In genomic region chr5:55903121-55903701, GRCh38 we compare ENCODE assay signal across 8 cellular contexts. TPM values are rescaled to one million over a fixed set of nuclear protein-coding genes. Genes with fewer than 3 reads are reported as not detected.
DNase-seq lines count a peak whose midpoint lies in the region; ATAC-seq and TF ChIP-seq lines count a peak whose summit lies in the region.

No MANE protein-coding gene starts in this region.

- peaks cover 62% of the 10 kb centered on the region for H3K4me1 Mint-ChIP-seq in stimulated activated naive CD8-positive, alpha-beta T cell treated with anti-CD3 and anti-CD28 coated beads, Interleukin-15, amount 100 ng/mL, for 72 hours

- ATAC-seq in heart left ventricle (peak in 3 of 4 donors; percentile 20 to 56 (median 37)), HG03460 (IDR thresholded peaks at IDR 0.05; ENCODE audit: unreplicated experiment) (peak; percentile 90)
- ATAC-seq in stimulated activated naive CD8-positive, alpha-beta T cell treated with anti-CD3 and anti-CD28 coated beads, Interleukin-15, amount 100 ng/mL, for 72 hours = peak; percentile 99

- DNase-seq in heart left ventricle (no peak), right atrium auricular region (ENCODE audit: low spot score) (no peak), fibroblast of the aortic adventitia (ENCODE audit: low read depth) (peak; percentile 23), HAP-1 (ENCODE audit: low spot score in 2 of 2) (no peak), A673 (ENCODE audit: low spot score) (no peak)
- DNase-seq in activated CD4-positive, alpha-beta T cell treated with anti-CD3 and anti-CD28 coated beads, Interleukin-2, amount 50 U/mL, for 48 hours = peak; percentile 74 to 82
- peak; percentile 76 to 85 for DNase-seq in stimulated activated naive CD8-positive, alpha-beta T cell treated with anti-CD3 and anti-CD28 coated beads, Interleukin-15, amount 100 ng/mL, for 72 hours

- H3K36me3 ChIP-seq in heart left ventricle (no peaks in the 10 kb centered on the region), right atrium auricular region (no peaks in the 10 kb centered on the region), HAP-1 (replicated peaks) (no peaks in the 10 kb centered on the region), A673 (ENCODE audit: insufficient read depth, low read length, poor library complexity, severe bottlenecking) (no peaks in the 10 kb centered on the region)

- no peak overlapping the region for H3K27ac ChIP-seq in heart left ventricle
- H3K27ac ChIP-seq in right atrium auricular region = no peak overlapping the region
- no peak overlapping the region for H3K27ac ChIP-seq in A673 (ENCODE audit: low read depth, low read length, poor library complexity, severe bottlenecking)

- CTCF ChIA-PET in A673 (lab: Charles Lee) = no interaction called here

- POLR2A ChIA-PET in A673 (lab: Charles Lee; ENCODE audit: low non-redundant PET) = no interaction called here

- no peaks in the 10 kb centered on the region for H3K9me3 ChIP-seq in heart left ventricle
- H3K9me3 ChIP-seq in right atrium auricular region = no peaks in the 10 kb centered on the region
- no peaks in the 10 kb centered on the region; the same call in 1 of the 2 replicates for H3K9me3 ChIP-seq in HAP-1
- H3K9me3 ChIP-seq in A673 (ENCODE audit: low read depth, low read length, poor library complexity, severe bottlenecking) = no peaks in the 10 kb centered on the region

- no peaks in the 10 kb centered on the region for H3K9me3 Mint-ChIP-seq in stimulated activated naive CD8-positive, alpha-beta T cell treated with anti-CD3 and anti-CD28 coated beads, Interleukin-15, amount 100 ng/mL, for 72 hours

- in situ Hi-C loops in HAP-1 (cut with MboI; ENCODE audit: low sequenced_read_pairs) = no loop called here

- H3K4me3 ChIP-seq in heart left ventricle = no peak overlapping the region
- no peak overlapping the region for H3K4me3 ChIP-seq in right atrium auricular region
- no peak overlapping the region for H3K4me3 ChIP-seq in fibroblast of the aortic adventitia (ENCODE audit: low read depth, low read length)
- no peak overlapping the region for H3K4me3 ChIP-seq in HAP-1
- H3K4me3 ChIP-seq in A673 (ENCODE audit: low read depth, low read length, poor library complexity, severe bottlenecking) = no peak overlapping the region

- BruUV-seq in A673 (replicated peaks; lab: Mats Ljungman, UMichigan) = no TSS peak

- H3K4me1 ChIP-seq in heart left ventricle = peaks cover 0 to 14% (median 0%) of the 10 kb centered on the region in 12 donors
- H3K4me1 ChIP-seq in right atrium auricular region = no peaks in the 10 kb centered on the region
- no peaks in the 10 kb centered on the region for H3K4me1 ChIP-seq in HAP-1
- no peaks in the 10 kb centered on the region for H3K4me1 ChIP-seq in A673 (ENCODE audit: insufficient read depth, low read length, poor library complexity, severe bottlenecking)

- TF ChIP-seq CTCF in heart left ventricle (IDR thresholded peaks at IDR 0.05) = no peak
- no peak for TF ChIP-seq CTCF in right atrium auricular region (IDR thresholded peaks at IDR 0.05)
- TF ChIP-seq CTCF in fibroblast of the aortic adventitia (IDR thresholded peaks at IDR 0.05; ENCODE audit: insufficient read depth, low read length) = no peak
- TF ChIP-seq CTCF in A673 (conservative IDR thresholded peaks at IDR 0.05; ENCODE audit: low read depth, low read length) = no peak

- no peak for TF ChIP-seq POLR2A in heart left ventricle (IDR thresholded peaks at IDR 0.05)

- peaks cover 46% of the 10 kb centered on the region for H3K27me3 Mint-ChIP-seq in stimulated activated naive CD8-positive, alpha-beta T cell treated with anti-CD3 and anti-CD28 coated beads, Interleukin-15, amount 100 ng/mL, for 72 hours

- 82 to 89% (median 85%) methylated on average over 17 to 19 of the region's 19 CpGs for WGBS in heart left ventricle, 4 donors

- peak overlapping the region in 1 of 2 donors; percentile 48 for H3K27ac Mint-ChIP-seq in stimulated activated naive CD8-positive, alpha-beta T cell treated with anti-CD3 and anti-CD28 coated beads, Interleukin-15, amount 100 ng/mL, for 72 hours

- peak overlapping the region; percentile 55 to 61 for H3K4me3 Mint-ChIP-seq in stimulated activated naive CD8-positive, alpha-beta T cell treated with anti-CD3 and anti-CD28 coated beads, Interleukin-15, amount 100 ng/mL, for 72 hours

- intact Hi-C loops in heart left ventricle (cut with DNase I) (no loop called here), A673 (cut with micrococcal nuclease; ENCODE audit: unreplicated experiment) (no loop called here)

- H3K27me3 ChIP-seq in heart left ventricle = no peaks in the 10 kb centered on the region
- no peaks in the 10 kb centered on the region for H3K27me3 ChIP-seq in right atrium auricular region
- H3K27me3 ChIP-seq in HAP-1 (ENCODE audit: low read depth) = no peaks in the 10 kb centered on the region
- H3K27me3 ChIP-seq in A673 (replicated peaks; ENCODE audit: insufficient read depth, low read depth, low read length, poor library complexity) = no peaks in the 10 kb centered on the region

RNA-seq across cellular contexts. Expression of gene IL31RA, which starts 52.1 kb away (rescaled TPM):
- 1 to 10 TPM in 1 of 9 donors, under 1 TPM in 4, not detected in 4; 0.21 to 2.2 (median 0.54) TPM for total RNA-seq in heart left ventricle
- under 1 TPM in 1 of 2 donors, not detected in 1; 0.12 TPM for polyA plus RNA-seq in heart left ventricle
- under 1 TPM in 1 of 2 donors, not detected in 1; 0.16 TPM for total RNA-seq in right atrium auricular region
- total RNA-seq in fibroblast of the aortic adventitia (ENCODE audit: low replicate concordance) = 0.72 and 0.74 TPM in 2 replicates
- total RNA-seq in A673 (2021) = 0.11 and 0.24 TPM in 2 replicates

Comparison
In these comparisons a context has a peak if more than half of its experiments do, and no peak if none do; other contexts are left out.
1. ATAC-seq: peak in every context shown above with its lines; median percentile 99 in stimulated activated naive CD8-positive, alpha-beta T cell treated with anti-CD3 and anti-CD28 coated beads, Interleukin-15, amount 100 ng/mL, for 72 hours; 90 in HG03460; 37 in heart left ventricle.
2. DNase-seq: peak in activated CD4-positive, alpha-beta T cell treated with anti-CD3 and anti-CD28 coated beads, Interleukin-2, amount 50 U/mL, for 48 hours (2 of 2), fibroblast of the aortic adventitia (single experiment) and stimulated activated naive CD8-positive, alpha-beta T cell treated with anti-CD3 and anti-CD28 coated beads, Interleukin-15, amount 100 ng/mL, for 72 hours (2 of 2); none in heart left ventricle (0 of 5), right atrium auricular region (single experiment), HAP-1 (0 of 2) and A673 (single experiment).